Comparison of ENCODE assay signal across 8 cellular contexts in the genomic region with DNA sequence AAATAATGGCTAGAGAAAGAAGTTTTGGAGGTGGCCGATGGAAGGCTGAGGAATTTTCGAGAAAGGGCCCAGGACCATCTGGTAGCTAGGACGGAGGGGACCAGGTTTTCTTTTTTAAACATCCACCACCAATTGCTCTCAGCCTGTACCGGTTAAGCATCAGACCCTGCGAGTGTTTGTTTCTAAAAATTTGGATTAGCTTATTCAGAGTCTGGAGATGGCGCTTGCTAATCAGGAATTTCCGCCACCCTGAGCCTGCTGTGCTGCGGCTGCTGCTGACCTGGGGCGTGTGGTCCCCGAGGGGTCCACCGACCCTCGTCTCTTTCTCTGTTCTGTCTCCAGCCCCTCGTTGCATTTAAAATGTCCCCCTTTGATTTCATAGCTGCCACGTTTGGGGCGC. TPM values are rescaled to one million over a fixed set of nuclear protein-coding genes. Genes with fewer than 3 reads are reported as not detected.
DNase-seq lines count a peak whose midpoint lies in the region; ATAC-seq and TF ChIP-seq lines count a peak whose summit lies in the region.

No MANE protein-coding gene starts in this region.

- H3K27ac ChIP-seq in SK-N-SH (ENCODE audit: low read depth in 2 of 2, low read length in 1 of 2) = peak overlapping the region; percentile 81 to 84
- peak overlapping the region; percentile 30; the same call in 1 of the 2 replicates for H3K27ac ChIP-seq in SK-N-MC
- H3K27ac ChIP-seq in ovary = no peak overlapping the region

- H3K4me3 ChIP-seq in SK-N-SH (ENCODE audit: low read depth in 2 of 2, low read length in 1 of 2) = peak overlapping the region; percentile 62 to 82
- peak overlapping the region; percentile 92 for H3K4me3 ChIP-seq in SK-N-MC
- peak overlapping the region; percentile 68 for H3K4me3 ChIP-seq in fibroblast of mammary gland (ENCODE audit: control insufficient read depth, low read depth, low read length)
- H3K4me3 ChIP-seq in ovary = no peak overlapping the region

- no peaks in the 10 kb centered on the region for H3K9me3 Mint-ChIP-seq in stimulated activated naive B cell treated with anti-CD40 and anti-IgM and Interleukin-4, amounts not matched to agents 10 μg/mL and 1 μg/mL and 100 μg/mL, for 72 hours

- TF ChIP-seq CTCF in SK-N-SH (IDR thresholded peaks at IDR 0.05) = no peak
- no peak for TF ChIP-seq CTCF in fibroblast of mammary gland (conservative IDR thresholded peaks at IDR 0.05; ENCODE audit: control insufficient read depth, insufficient read depth, low read depth, low read length)
- TF ChIP-seq CTCF in ovary (IDR thresholded peaks at IDR 0.05) = no peak

- H3K4me3 Mint-ChIP-seq in stimulated activated naive B cell treated with anti-CD40 and anti-IgM and Interleukin-4, amounts not matched to agents 10 μg/mL and 1 μg/mL and 100 μg/mL, for 72 hours = peak overlapping the region; percentile 83 to 84

- peak overlapping the region; percentile 87; the same call in 1 of the 2 replicates for H3K9ac ChIP-seq in SK-N-SH
- peak overlapping the region; percentile 87 for H3K9ac ChIP-seq in SK-N-MC (ENCODE audit: insufficient read length)

- TF ChIP-seq RAD21 in SK-N-SH (IDR thresholded peaks at IDR 0.05; ENCODE audit: low read length) = no peak

- POLR2A ChIA-PET in SK-N-SH (lab: Yijun Ruan, JAX) = interaction anchor here (1.6 kb wide), 1 partner anchor 101 kb away, joined by 4 read pairs; no protein-coding TSS in a partner anchor

- intact Hi-C loops in ovary (cut with DNase I) = loop anchor here in 2 of 4 donors (2.0 to 10.0 kb wide), 5 partner anchors 39 to 121 kb away; no protein-coding TSS in a partner anchor

- 35% methylated on average over 15 of the region's 15 CpGs for WGBS in SK-N-SH (ENCODE audit: low lambda C conversion rate)
- WGBS in ovary, 3 donors = 23 to 44% (median 26%) methylated on average over 15 of the region's 15 CpGs

- CTCF ChIA-PET in SK-N-SH (lab: Yijun Ruan, JAX) = interaction anchor here (0.7 to 7.6 kb wide), 30 partner anchors 9 to 411 kb away, joined by 3 to 121 read pairs (median 4); a partner anchor contains a TSS

- peaks cover 0 to 9% of the 10 kb centered on the region in 2 experiments for H3K36me3 ChIP-seq in SK-N-SH (replicated peaks in 1 of 2; ENCODE audit: control insufficient read depth in 1 of 2, insufficient read depth in 2 of 2, low read length in 1 of 2)
- peaks cover 60% of the 10 kb centered on the region for H3K36me3 ChIP-seq in SK-N-MC (ENCODE audit: insufficient read depth, low read length)
- no peaks in the 10 kb centered on the region for H3K36me3 ChIP-seq in ovary

- ATAC-seq in SK-N-SH treated with all-trans-retinoic acid at 6 μM for 48 hours = no peak
- ATAC-seq in stimulated activated naive B cell treated with anti-CD40 and anti-IgM and Interleukin-4, amounts not matched to agents 10 μg/mL and 1 μg/mL and 100 μg/mL, for 72 hours (replicated peaks) = no peak

- peaks cover 28 to 38% of the 10 kb centered on the region in 2 experiments; a peak in 3 of 4 replicates for H3K4me1 ChIP-seq in SK-N-SH (ENCODE audit: control insufficient read depth in 1 of 2, insufficient read depth in 2 of 2, low read depth in 1 of 2, low read length in 1 of 2)
- peaks cover 7% of the 10 kb centered on the region for H3K4me1 ChIP-seq in ovary (ENCODE audit: insufficient read depth)

- H3F3A ChIP-seq in SK-N-SH (replicated peaks; ENCODE audit: insufficient read depth) = peaks cover 40% of the 10 kb centered on the region

- H3K4me2 ChIP-seq in SK-N-SH = peak overlapping the region; percentile 81

- DNase-seq in SK-N-SH (no peak), SK-N-MC (ENCODE audit: low read depth, low spot score) (no peak), fibroblast of mammary gland (ENCODE audit: low read depth) (no peak), ovary (no peak), dermis blood vessel endothelial cell (no peak)
- no peak for DNase-seq in stimulated activated naive B cell treated with anti-CD40 and anti-IgM and Interleukin-4, amounts not matched to agents 10 μg/mL and 1 μg/mL and 100 μg/mL, for 72 hours
- DNase-seq in NK-92 treated with Interleukin-12 subunit alpha and Interleukin-12 subunit beta, amount 100 ng/mL, for 24 hours (lab: John Stamatoyannopoulos, UW) = no peak

- H2AFZ ChIP-seq in SK-N-SH (ENCODE audit: low read depth) = peak overlapping the region; percentile 90

- H3K27ac Mint-ChIP-seq in stimulated activated naive B cell treated with anti-CD40 and anti-IgM and Interleukin-4, amounts not matched to agents 10 μg/mL and 1 μg/mL and 100 μg/mL, for 72 hours = peak overlapping the region; percentile 60

- no peak for TF ChIP-seq POLR2A in ovary (IDR thresholded peaks at IDR 0.05)

- H3K4me1 Mint-ChIP-seq in stimulated activated naive B cell treated with anti-CD40 and anti-IgM and Interleukin-4, amounts not matched to agents 10 μg/mL and 1 μg/mL and 100 μg/mL, for 72 hours = peaks cover 42 to 69% of the 10 kb centered on the region in 2 donors

- H3K27me3 ChIP-seq in SK-N-SH (ENCODE audit: insufficient read depth) (no peaks in the 10 kb centered on the region), ovary (no peaks in the 10 kb centered on the region)

- peaks cover 25% of the 10 kb centered on the region; the same call in 1 of the 2 replicates for H4K20me1 ChIP-seq in SK-N-SH (ENCODE audit: insufficient read depth)

- H3K9me3 ChIP-seq in SK-N-SH (no peaks in the 10 kb centered on the region), SK-N-MC (ENCODE audit: low read depth, low read length) (no peaks in the 10 kb centered on the region), ovary (no peaks in the 10 kb centered on the region)

- H3K79me2 ChIP-seq in SK-N-SH (ENCODE audit: insufficient read depth) = peaks cover 60% of the 10 kb centered on the region

- H3K27me3 Mint-ChIP-seq in stimulated activated naive B cell treated with anti-CD40 and anti-IgM and Interleukin-4, amounts not matched to agents 10 μg/mL and 1 μg/mL and 100 μg/mL, for 72 hours = no peaks in the 10 kb centered on the region

- H3K36me3 Mint-ChIP-seq in stimulated activated naive B cell treated with anti-CD40 and anti-IgM and Interleukin-4, amounts not matched to agents 10 μg/mL and 1 μg/mL and 100 μg/mL, for 72 hours = peaks cover 25 to 33% of the 10 kb centered on the region in 2 donors

- no peaks in the 10 kb centered on the region for H3K9me2 ChIP-seq in SK-N-SH

- TF ChIP-seq EP300 in SK-N-SH (IDR thresholded peaks at IDR 0.05; ENCODE audit: borderline replicate concordance in 1 of 2, low read depth in 1 of 2, low read length in 1 of 2) (no peak), ovary (IDR thresholded peaks at IDR 0.05) (no peak)

TF ChIP-seq in SK-N-SH, 30 proteins besides CTCF, POLR2A, EP300 and RAD21 (continues in another document):
- TF ChIP-seq, protein P1, sequence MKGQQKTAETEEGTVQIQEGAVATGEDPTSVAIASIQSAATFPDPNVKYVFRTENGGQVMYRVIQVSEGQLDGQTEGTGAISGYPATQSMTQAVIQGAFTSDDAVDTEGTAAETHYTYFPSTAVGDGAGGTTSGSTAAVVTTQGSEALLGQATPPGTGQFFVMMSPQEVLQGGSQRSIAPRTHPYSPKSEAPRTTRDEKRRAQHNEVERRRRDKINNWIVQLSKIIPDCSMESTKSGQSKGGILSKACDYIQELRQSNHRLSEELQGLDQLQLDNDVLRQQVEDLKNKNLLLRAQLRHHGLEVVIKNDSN (IDR thresholded peaks at IDR 0.05; ENCODE audit: borderline replicate concordance, low read depth) = no peak
- TF ChIP-seq TAF1 (IDR thresholded peaks at IDR 0.05; ENCODE audit: borderline replicate concordance, low read depth, low read length) (no peak), JUND (IDR thresholded peaks at IDR 0.05) (no peak), EZH2phosphoT487 (IDR thresholded peaks at IDR 0.05; ENCODE audit: borderline replicate concordance, low read depth) (no peak), SIN3A (IDR thresholded peaks at IDR 0.05; ENCODE audit: borderline replicate concordance, low read depth, low read length) (no peak)

TF ChIP-seq in SK-N-SH treated with all-trans-retinoic acid at 6 μM for 48 hours, 23 proteins besides CTCF, POLR2A, EP300 and RAD21 (continues in another document):
- TF ChIP-seq ESRRG (CRISPR knock-in tag; IDR thresholded peaks at IDR 0.05) = no peak
- TF ChIP-seq, protein P2, sequence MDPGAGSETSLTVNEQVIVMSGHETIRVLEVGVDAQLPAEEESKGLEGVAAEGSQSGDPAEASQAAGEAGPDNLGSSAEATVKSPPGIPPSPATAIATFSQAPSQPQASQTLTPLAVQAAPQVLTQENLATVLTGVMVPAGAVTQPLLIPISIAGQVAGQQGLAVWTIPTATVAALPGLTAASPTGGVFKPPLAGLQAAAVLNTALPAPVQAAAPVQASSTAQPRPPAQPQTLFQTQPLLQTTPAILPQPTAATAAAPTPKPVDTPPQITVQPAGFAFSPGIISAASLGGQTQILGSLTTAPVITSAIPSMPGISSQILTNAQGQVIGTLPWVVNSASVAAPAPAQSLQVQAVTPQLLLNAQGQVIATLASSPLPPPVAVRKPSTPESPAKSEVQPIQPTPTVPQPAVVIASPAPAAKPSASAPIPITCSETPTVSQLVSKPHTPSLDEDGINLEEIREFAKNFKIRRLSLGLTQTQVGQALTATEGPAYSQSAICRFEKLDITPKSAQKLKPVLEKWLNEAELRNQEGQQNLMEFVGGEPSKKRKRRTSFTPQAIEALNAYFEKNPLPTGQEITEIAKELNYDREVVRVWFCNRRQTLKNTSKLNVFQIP (CRISPR knock-in tag; IDR thresholded peaks at IDR 0.05; ENCODE audit: borderline replicate concordance, low read depth) = no peak
- no peak for TF ChIP-seq OSR1 (CRISPR knock-in tag; IDR thresholded peaks at IDR 0.05)

RNA-seq across cellular contexts. Expression of a gene that starts 2.0 kb away (rescaled TPM):
- polyA plus RNA-seq in SK-N-SH (2012; rRNA removed) = 23.9 and 43.4 TPM in 2 replicates
- 22.9 and 34.0 TPM in 2 replicates for polyA plus RNA-seq in SK-N-SH (2012; cell fraction: cytosol; rRNA removed)
- 57.4 and 61.6 TPM in 2 replicates for polyA plus RNA-seq in SK-N-SH (2012; cell fraction: nucleus; rRNA removed)
- 1 to 10 TPM in 2 of 7 donors, under 1 TPM in 5; 0.18 to 4.0 (median 0.50) TPM for total RNA-seq in ovary
- polyA plus RNA-seq in ovary = under 1 TPM; 0.42 to 0.86 TPM
- 22.0 and 55.7 TPM in 2 replicates for total RNA-seq in dermis blood vessel endothelial cell

RNA-seq across cellular contexts. Expression of a gene that starts 8.6 kb away (rescaled TPM):
- polyA plus RNA-seq in SK-N-SH (2012; rRNA removed) (not detected in 2 replicates), ovary (under 1 TPM in 1 of 2 donors, not detected in 1; 0.07 TPM)
- polyA plus RNA-seq in SK-N-SH (2012; cell fraction: cytosol; rRNA removed) = not detected in 2 replicates
- 0.04 TPM in 1 of 2 replicates, not detected in the other for polyA plus RNA-seq in SK-N-SH (2012; cell fraction: nucleus; rRNA removed)
- total RNA-seq in ovary (1 to 10 TPM in 1 of 7 donors, under 1 TPM in 4, not detected in 2; 0.15 to 1.2 (median 0.28) TPM), dermis blood vessel endothelial cell (not detected in 2 replicates)

RNA-seq across cellular contexts. Expression of a gene that starts 43.8 kb away (rescaled TPM):
- 129 and 136 TPM in 2 replicates for polyA plus RNA-seq in SK-N-SH (2012; rRNA removed)
- 55.6 and 96.3 TPM in 2 replicates for polyA plus RNA-seq in SK-N-SH (2012; cell fraction: cytosol; rRNA removed)
- polyA plus RNA-seq in SK-N-SH (2012; cell fraction: nucleus; rRNA removed) = 67.5 and 82.1 TPM in 2 replicates
- 10 to 100 TPM; 26.1 to 83.9 (median 73.7) TPM for total RNA-seq in ovary
- polyA plus RNA-seq in ovary = 10 to 100 TPM; 48.7 to 51.9 TPM
- 111 and 167 TPM in 2 replicates for total RNA-seq in dermis blood vessel endothelial cell

RNA-seq across cellular contexts. Expression of a gene that starts 57.6 kb away (rescaled TPM):
- polyA plus RNA-seq in SK-N-SH (2012; rRNA removed) = 10.0 and 12.2 TPM in 2 replicates
- 4.2 and 6.7 TPM in 2 replicates for polyA plus RNA-seq in SK-N-SH (2012; cell fraction: cytosol; rRNA removed)
- 32.4 and 32.9 TPM in 2 replicates for polyA plus RNA-seq in SK-N-SH (2012; cell fraction: nucleus; rRNA removed)
- 10 to 100 TPM; 21.6 to 62.9 (median 47.8) TPM for total RNA-seq in ovary
- polyA plus RNA-seq in ovary = 10 to 100 TPM in 1 of 2 donors, 1 to 10 TPM in 1; 5.2 to 19.4 TPM
- total RNA-seq in dermis blood vessel endothelial cell = 13.4 and 20.2 TPM in 2 replicates

Comparison
In these comparisons a context has a peak if more than half of its experiments do, and no peak if none do; other contexts are left out.
1. H3K27ac ChIP-seq: peak in SK-N-SH (2 of 2) and SK-N-MC (single experiment); none in ovary (0 of 2).